21 cellular contexts compared by ENCODE assay signal in genomic region chr9:76901801-76902200, GRCh38. TPM values are rescaled to one million over a fixed set of nuclear protein-coding genes. Genes with fewer than 3 reads are reported as not detected.
DNase-seq lines count a peak whose midpoint lies in the region; TF ChIP-seq lines count a peak whose summit lies in the region.
"Had no signal": no experiment of that assay in that cellular context is flagged by ENCODE, and none has a peak within 500 bp of the region (broad histone marks: within the 10 kb centered on the region; RNA-seq: fewer than 3 reads in every experiment).

No MANE protein-coding gene starts in this region.

- no peak overlapping the region for H3K27ac ChIP-seq in HEK293 (ENCODE audit: extremely low read depth, low read depth, low read length)
- peak overlapping the region; percentile 85 for H3K27ac ChIP-seq in VCaP
- peak overlapping the region in 2 of 5 donors; percentile 9 to 88 for H3K27ac ChIP-seq in stomach
- H3K27ac ChIP-seq: neutrophil, right atrium auricular region, uterus had no signal

- H3K27ac Mint-ChIP-seq in chondrocyte (ENCODE audit: unreplicated experiment), result no peak overlapping the region
- H3K27ac Mint-ChIP-seq: activated CD4-positive, alpha-beta T cell treated with anti-CD3 and anti-CD28 coated beads, Interleukin-2, amount 10 ng/mL, durations not matched to agents 24 days and 14 days; activated naive CD8-positive, alpha-beta T cell treated with anti-CD3 and anti-CD28 coated beads, Interleukin-2, amount 50 U/mL, for 24 hours; activated T-helper 2 cell treated with anti-CD3 and anti-CD28 coated beads, Interferon-gamma antibody, Interleukin-2, Interleukin-4, amounts not matched to agents 10 μg/mL and 5 μg/mL and 100 μg/mL, durations not matched to agents 14 hours and 24 hours and 36 hours; CD8-positive, alpha-beta T cell; IgD-negative memory B cell; stimulated activated effector memory CD8-positive, alpha-beta T cell treated with anti-CD3 and anti-CD28 coated beads, Interleukin-12 subunit alpha, Interleukin-12 subunit beta, amount 100 ng/mL, for 72 hours had no signal

- CTCF ChIA-PET in HEK293 (lab: Yijun Ruan, JAX), result no interaction called here

- H3K27me3 ChIP-seq in stomach, result peaks cover 4 to 59% (median 30%) of the 10 kb centered on the region in 3 donors
- H3K27me3 ChIP-seq: right atrium auricular region, uterus had no signal

- no peak for TF ChIP-seq POLR2A in stomach (IDR thresholded peaks at IDR 0.05)

- POLR2A ChIA-PET in HEK293 (lab: Yijun Ruan, JAX), result no interaction called here

- no peaks in the 10 kb centered on the region for H3K9me3 Mint-ChIP-seq in chondrocyte (ENCODE audit: low read depth)
- H3K9me3 Mint-ChIP-seq: activated CD4-positive, alpha-beta T cell treated with anti-CD3 and anti-CD28 coated beads, Interleukin-2, amount 10 ng/mL, durations not matched to agents 24 days and 14 days; activated naive CD8-positive, alpha-beta T cell treated with anti-CD3 and anti-CD28 coated beads, Interleukin-2, amount 50 U/mL, for 24 hours; activated T-helper 2 cell treated with anti-CD3 and anti-CD28 coated beads, Interferon-gamma antibody, Interleukin-2, Interleukin-4, amounts not matched to agents 10 μg/mL and 5 μg/mL and 100 μg/mL, durations not matched to agents 14 hours and 24 hours and 36 hours; CD8-positive, alpha-beta T cell; IgD-negative memory B cell had no signal

- H3K4me3 Mint-ChIP-seq in chondrocyte (ENCODE audit: unreplicated experiment), result no peak overlapping the region
- H3K4me3 Mint-ChIP-seq: activated CD4-positive, alpha-beta T cell treated with anti-CD3 and anti-CD28 coated beads, Interleukin-2, amount 10 ng/mL, durations not matched to agents 24 days and 14 days; activated naive CD8-positive, alpha-beta T cell treated with anti-CD3 and anti-CD28 coated beads, Interleukin-2, amount 50 U/mL, for 24 hours; CD8-positive, alpha-beta T cell; stimulated activated effector memory CD8-positive, alpha-beta T cell treated with anti-CD3 and anti-CD28 coated beads, Interleukin-12 subunit alpha, Interleukin-12 subunit beta, amount 100 ng/mL, for 72 hours had no signal

- DNase-seq in islet precursor cell, result peak; percentile 50
- DNase-seq in stomach, result no peak
- no peak for DNase-seq in H4 (ENCODE audit: low spot score)
- no peak for DNase-seq in NCI-H1105 treated with DMSO at 0.1 percent for 48 hours (lab: John Stamatoyannopoulos, UW)
- no peak for DNase-seq in EL
- no peak for DNase-seq in chondrocyte (ENCODE audit: low spot score)
- DNase-seq: activated CD4-positive, alpha-beta T cell treated with anti-CD3 and anti-CD28 coated beads, Interleukin-2, amount 10 ng/mL, durations not matched to agents 24 days and 14 days; activated naive CD8-positive, alpha-beta T cell treated with anti-CD3 and anti-CD28 coated beads, Interleukin-2, amount 50 U/mL, for 24 hours; CD8-positive, alpha-beta T cell; DMS79 treated with DMSO at 0.1 percent for 48 hours; midbrain; NCI-H187 treated with DMSO at 0.1 percent for 48 hours; NCI-H446 treated with DMSO at 0.1 percent for 48 hours; uterus had no signal

- intact Hi-C loops in stomach (cut with DNase I; ENCODE audit: low total_unique reads), result no loop called here

- H3K36me3 Mint-ChIP-seq in chondrocyte (ENCODE audit: low read depth), result peaks cover 8% of the 10 kb centered on the region
- H3K36me3 Mint-ChIP-seq: CD8-positive, alpha-beta T cell; IgD-negative memory B cell; stimulated activated effector memory CD8-positive, alpha-beta T cell treated with anti-CD3 and anti-CD28 coated beads, Interleukin-12 subunit alpha, Interleukin-12 subunit beta, amount 100 ng/mL, for 72 hours had no signal

- no peaks in the 10 kb centered on the region for H3K4me1 ChIP-seq in HEK293 (ENCODE audit: control insufficient read depth, insufficient read depth, low read length)
- peaks cover 13 to 26% (median 19%) of the 10 kb centered on the region in 4 donors for H3K4me1 ChIP-seq in stomach
- H3K4me1 ChIP-seq: uterus had no signal

- WGBS in stomach, 5 donors, result 50 to 66% (median 55%) methylated on average over 1 to 2 of the region's 2 CpGs

- H3K4me1 Mint-ChIP-seq in chondrocyte (ENCODE audit: low read depth), result peaks cover 26% of the 10 kb centered on the region
- H3K4me1 Mint-ChIP-seq: activated naive CD8-positive, alpha-beta T cell treated with anti-CD3 and anti-CD28 coated beads, Interleukin-2, amount 50 U/mL, for 24 hours had no signal

- TF ChIP-seq CTCF in HEK293 (tag by site-specific recombination; IDR thresholded peaks at IDR 0.05), result no peak
- no peak for TF ChIP-seq CTCF in VCaP (conservative IDR thresholded peaks at IDR 0.05)
- TF ChIP-seq CTCF in stomach (IDR thresholded peaks at IDR 0.05), result no peak
- no peak for TF ChIP-seq CTCF in chondrocyte (IDR thresholded peaks at IDR 0.05)

- no peaks in the 10 kb centered on the region for H3K36me3 ChIP-seq in HEK293 (ENCODE audit: control insufficient read depth in 2 of 2, insufficient read depth in 1 of 2, low read length in 2 of 2)
- H3K36me3 ChIP-seq in stomach, result no peaks in the 10 kb centered on the region
- H3K36me3 ChIP-seq: neutrophil, right atrium auricular region, uterus had no signal

- no peak for TF ChIP-seq EP300 in stomach (IDR thresholded peaks at IDR 0.05)

- peaks cover 58% of the 10 kb centered on the region for H3K27me3 Mint-ChIP-seq in chondrocyte (ENCODE audit: low read depth)

- no peak overlapping the region for H3K4me3 ChIP-seq in HEK293 (ENCODE audit: low read depth, low read length)
- peak overlapping the region in 3 of 4 donors; percentile 3 to 60 (median 58) for H3K4me3 ChIP-seq in stomach
- H3K4me3 ChIP-seq: right atrium auricular region, uterus had no signal

- H3K9me3 ChIP-seq in HEK293 (ENCODE audit: control insufficient read depth, insufficient read depth, low read depth, low read length), result no peaks in the 10 kb centered on the region
- no peaks in the 10 kb centered on the region for H3K9me3 ChIP-seq in stomach
- H3K9me3 ChIP-seq: neutrophil, right atrium auricular region, uterus had no signal

TF ChIP-seq in HEK293, 187 proteins besides CTCF, POLR2A, EP300 and RAD21:
- TF ChIP-seq KLF1 (tag by site-specific recombination; IDR thresholded peaks at IDR 0.05) (0 out of 2 replicates have a peak, but pooled peaks have one; percentile 22), ZNF398 (tag by site-specific recombination; IDR thresholded peaks at IDR 0.05) (peak; percentile 75), ZNF747 (tag by site-specific recombination; IDR thresholded peaks at IDR 0.05) (no peak), GLIS1 (tag by site-specific recombination; IDR thresholded peaks at IDR 0.05) (peak; percentile 39; the same call in 1 of the 2 replicates)
TF ChIP-seq in HEK293: peak in this region for 3.

RNA-seq across cellular contexts. Expression of gene PRUNE2, which starts 4.1 kb away (rescaled TPM):
- total RNA-seq in stomach (100 to 1,000 TPM in 3 of 5 donors, 10 to 100 TPM in 2; 35.6 to 311 (median 119) TPM), chondrocyte (5.5 to 11.4 TPM (median 10.5 TPM) in 3 replicates)
- polyA plus RNA-seq in stomach, result 10 to 100 TPM in 1 of 3 donors, 1 to 10 TPM in 2; 2.6 to 65.0 (median 4.7) TPM
- total RNA-seq in H4 (2014; rRNA removed; shearing (Covaris generic)), result 3.8 and 3.9 TPM in 2 replicates
- total RNA-seq: CD8-positive, alpha-beta T cell had no signal
- polyA plus RNA-seq: IgD-negative memory B cell had no signal
